9 cellular contexts compared by ENCODE assay signal in the genomic region with DNA sequence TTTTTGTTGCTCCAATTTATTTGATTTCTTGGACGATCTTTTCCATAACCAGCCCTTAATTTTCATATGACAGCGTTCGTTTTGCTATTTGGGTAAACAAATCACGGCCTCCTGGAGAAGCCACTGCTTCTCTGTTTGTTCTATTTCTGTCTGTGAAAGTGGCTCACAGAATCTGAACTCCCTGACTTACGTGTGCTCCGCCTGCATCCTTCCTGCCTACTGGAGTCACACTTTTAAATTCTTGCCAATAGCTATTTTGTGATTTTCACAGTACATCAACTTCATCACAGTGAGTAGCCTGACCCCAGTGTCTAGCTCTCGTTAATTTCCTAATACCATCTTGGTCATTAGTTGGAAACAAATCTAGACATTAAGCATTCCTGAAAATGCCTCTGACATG. TPM values are rescaled to one million over a fixed set of nuclear protein-coding genes. Genes with fewer than 3 reads are reported as not detected.
"Had no signal": no experiment of that assay in that cellular context is flagged by ENCODE, and none has a peak within 500 bp of the region (broad histone marks: within the 10 kb centered on the region; RNA-seq: fewer than 3 reads in every experiment).

No MANE protein-coding gene starts in this region.

- H3K4me3 ChIP-seq: K562 had no signal

- ATAC-seq: HepG2, K562 had no signal

- H3K27ac ChIP-seq: HL-60 had no signal

- DNase-seq: IMR-90, KBM-7, KG1 had no signal

RNA-seq across cellular contexts. Expression of gene NPS, which starts 49.0 kb away (rescaled TPM):
- total RNA-seq: HepG2, HT-29, HT1080, IMR-90, K562 had no signal
- polyA plus RNA-seq: HepG2, IgD-negative memory B cell, IMR-90, K562 had no signal
